In genomic region chr16:72840591-72841381, GRCh38 we compare ENCODE assay signal across 20 cellular contexts.
DNase-seq lines count a peak whose midpoint lies in the region; ATAC-seq, FAIRE-seq and TF ChIP-seq lines count a peak whose summit lies in the region.
"Had no signal": no experiment of that assay in that cellular context is flagged by ENCODE, and none has a peak within 500 bp of the region (broad histone marks: within the 10 kb centered on the region; RNA-seq: fewer than 3 reads in every experiment).

No MANE protein-coding gene starts in this region.

- WGBS in GM12878 (ENCODE audit: insufficient coverage, insufficient replicate concordance, low lambda C conversion rate, missing lambda C conversion rate): 73% methylated on average over 11 of the region's 11 CpGs
- no CpG with 5 or more reads among the region's 11 CpGs for WGBS in H9 (ENCODE audit: extremely low coverage, insufficient read length, low lambda C conversion rate)
- WGBS in ovary, 3 donors: 47 to 53% (median 49%) methylated on average over 11 of the region's 11 CpGs

- H3K23me2 ChIP-seq in H9 (ENCODE audit: insufficient read length, low read depth, low read length, poor library complexity, severe bottlenecking): no peaks in the 10 kb centered on the region

- no peak for FAIRE-seq in GM12878 (lab: Jason Lieb, UNC)
- FAIRE-seq: colon, islet of Langerhans had no signal

- TF ChIP-seq CTCF in GM12878 (IDR thresholded peaks at IDR 0.05 in 2 of 3, conservative IDR thresholded peaks at IDR 0.05 in 1 of 3; ENCODE audit: control insufficient read depth in 2 of 3, extremely low read depth in 1 of 3, insufficient read depth in 1 of 3, low read depth in 3 of 3, low read length in 3 of 3): no peak
- TF ChIP-seq CTCF in mesothelial cell of epicardium (IDR thresholded peaks at IDR 0.05; ENCODE audit: unreplicated experiment): no peak
- TF ChIP-seq CTCF in H9 (conservative IDR thresholded peaks at IDR 0.05): no peak
- TF ChIP-seq CTCF in ovary (IDR thresholded peaks at IDR 0.05): no peak

- in situ Hi-C loops in GM12878 (cut with MboI): no loop called here

- H2BK120ac ChIP-seq in H9 (ENCODE audit: low read depth, low read length, poor library complexity, severe bottlenecking): no peak overlapping the region

- TF ChIP-seq POLR2A in GM12878 (IDR thresholded peaks at IDR 0.05; ENCODE audit: low read depth, low read length): no peak
- no peak for TF ChIP-seq POLR2A in ovary (IDR thresholded peaks at IDR 0.05)

- H3K56ac ChIP-seq in H9 (ENCODE audit: insufficient read length, low read depth, low read length): no peak overlapping the region

- H3K9me3 Mint-ChIP-seq in mesothelial cell of epicardium: no peaks in the 10 kb centered on the region
- no peaks in the 10 kb centered on the region for H3K9me3 Mint-ChIP-seq in H9

- DNase-seq in NOMO-1 treated with DMSO at 0.1 percent for 48 hours (lab: John Stamatoyannopoulos, UW; ENCODE audit: unreplicated experiment) (peak; percentile 46), NOMO-1 treated with dmso at 0.1 percent for 144 hours (lab: John Stamatoyannopoulos, UW; ENCODE audit: unreplicated experiment) (no peak), GM12878 (ENCODE audit: low read depth, low spot score) (no peak), mesothelial cell of epicardium (ENCODE audit: low spot score in 2 of 2, unreplicated experiment in 2 of 2) (no peak), COR-L47 (lab: John Stamatoyannopoulos, UW) (no peak), H9 (no peak), ovary (no peak)
- DNase-seq: activated effector memory CD4-positive, alpha-beta T cell treated with anti-CD3 and anti-CD28 coated beads, Interleukin-2, amount 50 U/mL, for 16 hours; C1 segment of cervical spinal cord; DMS79; glutamatergic neuron; midbrain; NCI-H524 treated with DMSO at 0.1 percent for 48 hours; stimulated activated CD4-positive, alpha-beta T cell treated with anti-CD3 and anti-CD28 coated beads, Interleukin-4, amount 100 ng/mL, for 24 hours; T-helper 9 cell had no signal

- POLR2A ChIA-PET in GM12878 (lab: Charles Lee): no interaction called here

- H3K23ac ChIP-seq in H9 (ENCODE audit: insufficient read length, low read depth, low read length): no peak overlapping the region

- H3K9ac ChIP-seq in GM12878 (ENCODE audit: control insufficient read depth, insufficient read depth, low read length): no peak overlapping the region
- H3K9ac ChIP-seq in H9 (ENCODE audit: extremely low read depth, insufficient read length, low read length): no peak overlapping the region
- H3K9ac ChIP-seq: parathyroid adenoma had no signal

- H3K79me1 ChIP-seq in H9 (ENCODE audit: insufficient read depth, low read depth, low read length, poor library complexity, severe bottlenecking): no peaks in the 10 kb centered on the region

- H3K27me3 Mint-ChIP-seq in mesothelial cell of epicardium (ENCODE audit: low read depth): no peaks in the 10 kb centered on the region
- H3K27me3 Mint-ChIP-seq in H9 (ENCODE audit: low read depth): no peaks in the 10 kb centered on the region; the same call in none of the 2 replicates

- H3K4ac ChIP-seq in H9 (ENCODE audit: low read depth, low read length): no peak overlapping the region

- peaks cover 1% of the 10 kb centered on the region for H3K36me3 Mint-ChIP-seq in mesothelial cell of epicardium
- H3K36me3 Mint-ChIP-seq in H9 (ENCODE audit: insufficient read depth in 1 of 3, low read depth in 3 of 3): no peaks in the 10 kb centered on the region

- no peak for TF ChIP-seq RAD21 in GM12878 (IDR thresholded peaks at IDR 0.05; ENCODE audit: insufficient read depth, low read depth, low read length)

- H4K20me1 ChIP-seq in GM12878 (ENCODE audit: control insufficient read depth, insufficient read depth) (no peaks in the 10 kb centered on the region; the same call in 1 of the 2 replicates), H9 (ENCODE audit: control insufficient read depth, insufficient read depth, insufficient read length) (peaks cover 2% of the 10 kb centered on the region)

- CTCF ChIA-PET in GM12878 (lab: Yijun Ruan, JAX): interaction anchor here (0.7 to 10.6 kb wide), 5 partner anchors 7 to 1990 kb away, joined by 3 to 69 read pairs (median 4); no protein-coding TSS in a partner anchor

- peaks cover 36% of the 10 kb centered on the region for H3K4me1 Mint-ChIP-seq in mesothelial cell of epicardium
- peaks cover 10 to 20% of the 10 kb centered on the region in 2 experiments for H3K4me1 Mint-ChIP-seq in H9

- H3K4me3 Mint-ChIP-seq in mesothelial cell of epicardium (no peak overlapping the region), H9 (no peak overlapping the region)

- H3K27ac ChIP-seq in GM12878 (ENCODE audit: control insufficient read depth, insufficient read depth) (no peak overlapping the region), H9 (ENCODE audit: insufficient read length, low read depth, low read length) (no peak overlapping the region), ovary (no peak overlapping the region)
- H3K27ac ChIP-seq: 22Rv1, parathyroid adenoma had no signal

- TF ChIP-seq EP300 in GM12878 (IDR thresholded peaks at IDR 0.05; ENCODE audit: borderline replicate concordance in 1 of 2, control insufficient read depth in 1 of 2, low read depth in 2 of 2, low read length in 2 of 2): no peak
- no peak for TF ChIP-seq EP300 in ovary (IDR thresholded peaks at IDR 0.05)

- H3K27me3 ChIP-seq in GM12878 (replicated peaks in 1 of 2; ENCODE audit: control insufficient read depth in 2 of 2, insufficient read depth in 2 of 2, low read length in 1 of 2) (no peaks in the 10 kb centered on the region), H9 (ENCODE audit: insufficient read depth, low read length) (no peaks in the 10 kb centered on the region), ovary (no peaks in the 10 kb centered on the region)

- SMC1A ChIA-PET in GM12878 (lab: Charles Lee; ENCODE audit: uncharacterized antibody, unreplicated experiment): interaction anchor here (1.9 kb wide), 1 partner anchor 8 kb away, joined by 10 read pairs; no protein-coding TSS in a partner anchor

- no peak overlapping the region for H4K5ac ChIP-seq in H9 (ENCODE audit: insufficient read length, low read depth, low read length)

- H3K18ac ChIP-seq in H9 (ENCODE audit: insufficient read length, low read depth, low read length): no peak overlapping the region

- no peak overlapping the region for H3K14ac ChIP-seq in H9 (ENCODE audit: insufficient read depth, low read length)

- intact Hi-C loops in GM12878 (cut with micrococcal nuclease; ENCODE audit: unreplicated experiment): no loop called here
- intact Hi-C loops in ovary (cut with DNase I): loop anchor here in 1 of 4 donors (10.0 kb wide), 1 partner anchor 104 kb away; no protein-coding TSS in a partner anchor

- H3K4me1 ChIP-seq in GM12878 (ENCODE audit: control insufficient read depth, insufficient read depth, low read length) (peaks cover 15% of the 10 kb centered on the region), H9 (ENCODE audit: insufficient read depth, low read length) (no peaks in the 10 kb centered on the region), ovary (ENCODE audit: insufficient read depth) (peaks cover 2% of the 10 kb centered on the region)

- no peak overlapping the region for H3T11ph ChIP-seq in H9 (ENCODE audit: low read length)

- H3K36me3 ChIP-seq in GM12878 (ENCODE audit: control insufficient read depth in 2 of 2, insufficient read depth in 2 of 2, low read length in 1 of 2) (no peaks in the 10 kb centered on the region; a peak in 1 of 4 replicates), ovary (no peaks in the 10 kb centered on the region)

- H3K79me2 ChIP-seq in GM12878 (ENCODE audit: control insufficient read depth, insufficient read depth, low read length): no peaks in the 10 kb centered on the region
- H3K79me2 ChIP-seq in H9 (ENCODE audit: insufficient read depth, low read length): no peaks in the 10 kb centered on the region

- ATAC-seq in GM12878: peak; percentile 36; the same call in 1 of the 3 replicates
- ATAC-seq in GM18519 (IDR thresholded peaks at IDR 0.05; ENCODE audit: low FRiP score, unreplicated experiment): no peak

- BruUV-seq in GM12878 (replicated peaks; lab: Mats Ljungman, UMichigan): no TSS peak

- RAD21 ChIA-PET in GM12878 (lab: Charles Lee; ENCODE audit: unreplicated experiment): interaction anchor here (0.8 to 1.6 kb wide), 2 partner anchors 8 to 175 kb away, joined by 3 to 5 read pairs; no protein-coding TSS in a partner anchor

- H2BK15ac ChIP-seq in H9 (ENCODE audit: low read depth, low read length): no peak overlapping the region

- H4K91ac ChIP-seq in H9 (ENCODE audit: insufficient read length, low read depth, low read length): no peak overlapping the region

- H4K8ac ChIP-seq in H9 (replicated peaks; ENCODE audit: insufficient read length, low read depth, low read length): no peak overlapping the region

- H2AFZ ChIP-seq in GM12878 (ENCODE audit: control insufficient read depth, low read depth, low read length) (no peak overlapping the region), H9 (ENCODE audit: low read length) (no peak overlapping the region)
- H2AFZ ChIP-seq: parathyroid adenoma had no signal

- no peak overlapping the region for H2BK5ac ChIP-seq in H9 (ENCODE audit: insufficient read length, low read length)

- H2AK5ac ChIP-seq in H9 (ENCODE audit: insufficient read length, low read length): no peak overlapping the region

- H3K9me3 ChIP-seq in GM12878 (replicated peaks; ENCODE audit: control insufficient read depth, insufficient read depth, low read length): no peaks in the 10 kb centered on the region
- no peaks in the 10 kb centered on the region for H3K9me3 ChIP-seq in H9 (ENCODE audit: control insufficient read depth, low read depth, low read length)
- H3K9me3 ChIP-seq in ovary: no peaks in the 10 kb centered on the region

- H3K4me3 ChIP-seq in GM12878 (no peak overlapping the region), ovary (no peak overlapping the region)

- no peak overlapping the region for H3K4me2 ChIP-seq in GM12878 (ENCODE audit: control insufficient read depth, insufficient read depth)
- H3K4me2 ChIP-seq in H9 (ENCODE audit: insufficient read depth, insufficient read length, low read length): no peak overlapping the region

- H2BK20ac ChIP-seq in H9 (ENCODE audit: low read depth, low read length, poor library complexity, severe bottlenecking): no peak overlapping the region

- H3K27ac Mint-ChIP-seq in mesothelial cell of epicardium (peak overlapping the region; percentile 48), H9 (no peak overlapping the region)

- H2BK12ac ChIP-seq in H9 (ENCODE audit: insufficient read length, low read depth, low read length): no peak overlapping the region

TF ChIP-seq in GM12878, 131 proteins besides CTCF, POLR2A, EP300 and RAD21:
- no peak for TF ChIP-seq BACH1 (IDR thresholded peaks at IDR 0.05; ENCODE audit: borderline replicate concordance)
- TF ChIP-seq ZBED1 (IDR thresholded peaks at IDR 0.05; ENCODE audit: borderline replicate concordance): no peak
- no peak for TF ChIP-seq TARDBP (IDR thresholded peaks at IDR 0.05; ENCODE audit: borderline replicate concordance)
- TF ChIP-seq SPI1 (IDR thresholded peaks at IDR 0.05; ENCODE audit: borderline replicate concordance, insufficient read depth, low read depth, low read length): peak; percentile 76; the same call in 1 of the 2 replicates
- no peak for TF ChIP-seq JUNB (IDR thresholded peaks at IDR 0.05)
